In genomic region chr14:22587677-22588418, GRCh38 we compare ENCODE assay signal across 10 cellular contexts. TPM values are rescaled to one million over a fixed set of nuclear protein-coding genes. Genes with fewer than 3 reads are reported as not detected.
DNase-seq lines count a peak whose midpoint lies in the region; ATAC-seq and TF ChIP-seq lines count a peak whose summit lies in the region.
"Not testable (repeated sequence)": the region's sequence is repeated elsewhere in the genome, so short reads cannot be mapped to it uniquely, and the experiment has no call there.
"Had no signal": no experiment of that assay in that cellular context is flagged by ENCODE, and none has a peak within 500 bp of the region (broad histone marks: within the 10 kb centered on the region; RNA-seq: fewer than 3 reads in every experiment).

No MANE protein-coding gene starts in this region.

- H3K4me3 ChIP-seq in ACC112 (ENCODE audit: low read depth, low read length) (peak overlapping the region; percentile 92), GM23248 (peak overlapping the region; percentile 100), OCI-LY3 (ENCODE audit: low read length) (peak overlapping the region; percentile 97), gastroesophageal sphincter (peak overlapping the region; percentile 68 to 74), mucosa of stomach (ENCODE audit: low read length) (peak overlapping the region; percentile 87), skeletal muscle tissue (ENCODE audit: low read length in 3 of 3) (peak overlapping the region; percentile 93 to 94 (median 93))

- H3K36me3 ChIP-seq in ACC112 (ENCODE audit: insufficient read depth, low read length), result peaks cover 12% of the 10 kb centered on the region; the same call in 1 of the 2 replicates
- H3K36me3 ChIP-seq in GM23248 (ENCODE audit: low read depth); gastroesophageal sphincter; mucosa of stomach (ENCODE audit: control insufficient read depth, insufficient read depth, low read length); skeletal muscle tissue (ENCODE audit: control insufficient read depth in 3 of 3, insufficient read depth in 3 of 3, low read length in 3 of 3): not testable (repeated sequence)
- H3K36me3 ChIP-seq in OCI-LY3 (replicated peaks; ENCODE audit: low read depth, low read length), result peaks cover 15% of the 10 kb centered on the region

- in situ Hi-C loops in GM23248 (cut with MboI), result not testable (repeated sequence)

- H3K4me1 ChIP-seq in ACC112 (ENCODE audit: control insufficient read depth, insufficient read depth, low read length, unreplicated experiment) (peaks cover 46% of the 10 kb centered on the region), GM23248 (ENCODE audit: insufficient read depth) (peaks cover 42% of the 10 kb centered on the region), OCI-LY3 (ENCODE audit: low read length) (peaks cover 24% of the 10 kb centered on the region), gastroesophageal sphincter (peaks cover 9 to 65% (median 15%) of the 10 kb centered on the region in 3 donors), mucosa of stomach (ENCODE audit: control insufficient read depth, insufficient read depth, low read length) (peaks cover 12% of the 10 kb centered on the region), skeletal muscle tissue (ENCODE audit: control insufficient read depth in 3 of 3, insufficient read depth in 3 of 3, low read length in 3 of 3) (peaks cover 16 to 32% (median 25%) of the 10 kb centered on the region in 3 donors)

- TF ChIP-seq POLR2A in gastroesophageal sphincter (IDR thresholded peaks at IDR 0.05), result not testable (repeated sequence)

- 74 to 76% methylated on average over 10 of the region's 10 CpGs for WGBS in GM23248 (ENCODE audit: low coverage in 1 of 2, low lambda C conversion rate in 2 of 2, missing lambda C conversion rate in 2 of 2), 2 experiments
- WGBS in gastroesophageal sphincter (ENCODE audit: low coverage in 1 of 2), 2 donors, result 71 to 79% methylated on average over 4 to 5 of the region's 10 CpGs

- not testable (repeated sequence) for TF ChIP-seq CTCF in OCI-LY3 (IDR thresholded peaks at IDR 0.05; ENCODE audit: low read depth, low read length); gastroesophageal sphincter (IDR thresholded peaks at IDR 0.05)

- peak overlapping the region; percentile 100 for H3K27ac Mint-ChIP-seq in activated CD8-positive, alpha-beta T cell treated with anti-CD3 and anti-CD28 coated beads, Interleukin-2, amount 10 ng/mL, durations not matched to agents 7 days and 5 days
- H3K27ac Mint-ChIP-seq in central memory CD8-positive, alpha-beta T cell (ENCODE audit: low read depth), result peak overlapping the region; percentile 97

- H3K4me3 Mint-ChIP-seq in activated CD8-positive, alpha-beta T cell treated with anti-CD3 and anti-CD28 coated beads, Interleukin-2, amount 10 ng/mL, durations not matched to agents 7 days and 5 days, result peak overlapping the region; percentile 99
- peak overlapping the region; percentile 89 for H3K4me3 Mint-ChIP-seq in central memory CD8-positive, alpha-beta T cell

- H3K27me3 Mint-ChIP-seq in activated CD8-positive, alpha-beta T cell treated with anti-CD3 and anti-CD28 coated beads, Interleukin-2, amount 10 ng/mL, durations not matched to agents 7 days and 5 days (ENCODE audit: low read depth); central memory CD8-positive, alpha-beta T cell: not testable (repeated sequence)

- not testable (repeated sequence) for H3K9me3 ChIP-seq in GM23248 (ENCODE audit: low read depth); OCI-LY3 (ENCODE audit: insufficient read depth, low read length); gastroesophageal sphincter; mucosa of stomach (ENCODE audit: control insufficient read depth, low read length); skeletal muscle tissue (ENCODE audit: control insufficient read depth in 3 of 3, low read length in 3 of 3)

- H3K9me3 Mint-ChIP-seq in activated CD8-positive, alpha-beta T cell treated with anti-CD3 and anti-CD28 coated beads, Interleukin-2, amount 10 ng/mL, durations not matched to agents 7 days and 5 days (ENCODE audit: insufficient read depth); central memory CD8-positive, alpha-beta T cell: not testable (repeated sequence)

- peak; percentile 32 for DNase-seq in GM23248
- not testable (repeated sequence) for DNase-seq in activated CD8-positive, alpha-beta T cell treated with anti-CD3 and anti-CD28 coated beads, Interleukin-2, amount 10 ng/mL, durations not matched to agents 7 days and 5 days; central memory CD8-positive, alpha-beta T cell (ENCODE audit: low spot score in 2 of 2)

- H3K4me1 Mint-ChIP-seq in activated CD8-positive, alpha-beta T cell treated with anti-CD3 and anti-CD28 coated beads, Interleukin-2, amount 10 ng/mL, durations not matched to agents 7 days and 5 days (ENCODE audit: low read depth), result peaks cover 69% of the 10 kb centered on the region
- peaks cover 60% of the 10 kb centered on the region for H3K4me1 Mint-ChIP-seq in central memory CD8-positive, alpha-beta T cell

- not testable (repeated sequence) for TF ChIP-seq EP300 in gastroesophageal sphincter (IDR thresholded peaks at IDR 0.05)

- not testable (repeated sequence) for H3K9me2 ChIP-seq in GM23248 (ENCODE audit: insufficient read depth)

- not testable (repeated sequence) for H4K20me1 ChIP-seq in GM23248 (ENCODE audit: insufficient read depth)
- peaks cover 42% of the 10 kb centered on the region for H4K20me1 ChIP-seq in OCI-LY3 (ENCODE audit: insufficient read depth, low read length)

- H3K9ac ChIP-seq in GM23248 (peak overlapping the region; percentile 98), OCI-LY3 (ENCODE audit: low read length) (peak overlapping the region; percentile 95), mucosa of stomach (ENCODE audit: low read length) (peak overlapping the region; percentile 87), skeletal muscle tissue (ENCODE audit: low read depth in 1 of 3, low read length in 3 of 3) (peak overlapping the region; percentile 91 to 94 (median 94))

- peak overlapping the region; percentile 93 for H3K27ac ChIP-seq in ACC112 (ENCODE audit: low read depth, low read length)
- H3K27ac ChIP-seq in GM23248, result peak overlapping the region; percentile 100
- H3K27ac ChIP-seq in OCI-LY3 (ENCODE audit: low read length), result peak overlapping the region; percentile 56
- peak overlapping the region in 1 of 4 donors; percentile 87 for H3K27ac ChIP-seq in gastroesophageal sphincter
- H3K27ac ChIP-seq in skeletal muscle tissue (ENCODE audit: low read depth, low read length), result peak overlapping the region; percentile 85

- H2AFZ ChIP-seq in ACC112 (ENCODE audit: low read length, unreplicated experiment); OCI-LY3 (ENCODE audit: low read depth, low read length): not testable (repeated sequence)
- H2AFZ ChIP-seq in GM23248, result peak overlapping the region; percentile 73; the same call in 1 of the 2 replicates

- ATAC-seq in activated CD8-positive, alpha-beta T cell treated with anti-CD3 and anti-CD28 coated beads, Interleukin-2, amount 10 ng/mL, durations not matched to agents 7 days and 5 days; central memory CD8-positive, alpha-beta T cell (replicated peaks; ENCODE audit: extremely low read depth, poor library complexity, severe bottlenecking); gastroesophageal sphincter: not testable (repeated sequence)

- H3F3A ChIP-seq in GM23248 (ENCODE audit: insufficient read depth), result not testable (repeated sequence)

- peak overlapping the region; percentile 99 for H3K4me2 ChIP-seq in GM23248 (ENCODE audit: unreplicated experiment)
- H3K4me2 ChIP-seq in OCI-LY3 (ENCODE audit: low read length), result peak overlapping the region; percentile 99

- H3K36me3 Mint-ChIP-seq in activated CD8-positive, alpha-beta T cell treated with anti-CD3 and anti-CD28 coated beads, Interleukin-2, amount 10 ng/mL, durations not matched to agents 7 days and 5 days (ENCODE audit: low read depth), result peaks cover 38% of the 10 kb centered on the region
- H3K36me3 Mint-ChIP-seq in central memory CD8-positive, alpha-beta T cell (ENCODE audit: insufficient read depth), result peaks cover 32% of the 10 kb centered on the region

- H3K27me3 ChIP-seq in ACC112 (ENCODE audit: insufficient read depth, low read length); GM23248 (replicated peaks; ENCODE audit: insufficient read depth); OCI-LY3 (ENCODE audit: low read depth, low read length); gastroesophageal sphincter; mucosa of stomach (ENCODE audit: control insufficient read depth, insufficient read depth, low read length); skeletal muscle tissue (ENCODE audit: control insufficient read depth in 3 of 3, insufficient read depth in 3 of 3, low read length in 3 of 3): not testable (repeated sequence)

- CTCF ChIA-PET in activated CD8-positive, alpha-beta T cell treated with anti-CD3 and anti-CD28 coated beads, Interleukin-2, amount 10 ng/mL, durations not matched to agents 7 days and 5 days (lab: Charles Lee), result interaction anchor here (1.1 to 6.6 kb wide), 10 partner anchors 12 to 419 kb away, joined by 3 to 123 read pairs (median 10); partner anchors contain the start of gene ABHD4

- POLR2A ChIA-PET in activated CD8-positive, alpha-beta T cell treated with anti-CD3 and anti-CD28 coated beads, Interleukin-2, amount 10 ng/mL, durations not matched to agents 7 days and 5 days (lab: Charles Lee), result interaction anchor here (0.7 to 4.1 kb wide), 21 partner anchors 7 to 591 kb away, joined by 3 to 55 read pairs (median 4); partner anchors contain the start of genes ABHD4, HAUS4 and OXA1L

- H3K79me2 ChIP-seq in ACC112 (ENCODE audit: control insufficient read depth, insufficient read depth, low read length, unreplicated experiment) (peaks cover 61% of the 10 kb centered on the region), GM23248 (ENCODE audit: insufficient read depth) (peaks cover 61% of the 10 kb centered on the region), OCI-LY3 (ENCODE audit: low read length) (peaks cover 61% of the 10 kb centered on the region)

RNA-seq across cellular contexts. Expression of gene DAD1, which starts 1.2 kb away (rescaled TPM):
- 369 and 375 TPM in 2 replicates for total RNA-seq in GM23248 (2014; rRNA removed; shearing (Covaris generic))
- 637 and 653 TPM in 2 replicates for polyA plus RNA-seq in GM23248 (2016; fragmentation: Nextera tagmentation; extraction: Ambion mirVana)
- 100 to 1,000 TPM; 130 to 147 TPM for total RNA-seq in activated CD8-positive, alpha-beta T cell treated with anti-CD3 and anti-CD28 coated beads, Interleukin-2, amount 10 ng/mL, durations not matched to agents 7 days and 5 days
- total RNA-seq in gastroesophageal sphincter (100 to 1,000 TPM; 123 to 228 (median 171) TPM), skeletal muscle tissue (244 TPM)

RNA-seq across cellular contexts. Expression of gene ABHD4, which starts 10.3 kb away (rescaled TPM):
- total RNA-seq in GM23248 (2014; rRNA removed; shearing (Covaris generic)), result 15.2 and 16.8 TPM in 2 replicates
- 26.5 and 27.8 TPM in 2 replicates for polyA plus RNA-seq in GM23248 (2016; fragmentation: Nextera tagmentation; extraction: Ambion mirVana)
- 1 to 10 TPM; 8.0 to 8.5 TPM for total RNA-seq in activated CD8-positive, alpha-beta T cell treated with anti-CD3 and anti-CD28 coated beads, Interleukin-2, amount 10 ng/mL, durations not matched to agents 7 days and 5 days
- total RNA-seq in gastroesophageal sphincter (10 to 100 TPM; 23.8 to 42.0 (median 31.0) TPM), skeletal muscle tissue (3.7 TPM)

RNA-seq across cellular contexts. Expression of gene OR6J1, which starts 56.3 kb away (rescaled TPM):
- not detected in 2 replicates for total RNA-seq in GM23248 (2014; rRNA removed; shearing (Covaris generic))
- polyA plus RNA-seq in GM23248 (2016; fragmentation: Nextera tagmentation; extraction: Ambion mirVana), result not detected in 2 replicates
- total RNA-seq in activated CD8-positive, alpha-beta T cell treated with anti-CD3 and anti-CD28 coated beads, Interleukin-2, amount 10 ng/mL, durations not matched to agents 7 days and 5 days, result not detected
- total RNA-seq in gastroesophageal sphincter (under 1 TPM in 1 of 4 donors, not detected in 3; 0.12 TPM), skeletal muscle tissue (not detected)
- total RNA-seq: A172, temporal lobe had no signal
